ENCODE assay signal across 11 cellular contexts in genomic region chr15:63013052-63013808, GRCh38. TPM values are rescaled to one million over a fixed set of nuclear protein-coding genes. Genes with fewer than 3 reads are reported as not detected.
A peak's percentile ranks its signal among the peaks of the same experiment; 100 is the strongest.
DNase-seq lines count a peak whose midpoint lies in the region; ATAC-seq and TF ChIP-seq lines count a peak whose summit lies in the region.
"Had no signal": no experiment of that assay in that cellular context is flagged by ENCODE, and none has a peak within 500 bp of the region (broad histone marks: within the 10 kb centered on the region; RNA-seq: fewer than 3 reads in every experiment).

No MANE protein-coding gene starts in this region.

- TF ChIP-seq CTCF in AG04450 (IDR thresholded peaks at IDR 0.05; ENCODE audit: low read depth, low read length): no peak
- no peak for TF ChIP-seq CTCF in coronary artery (IDR thresholded peaks at IDR 0.05)
- TF ChIP-seq CTCF in kidney epithelial cell (IDR thresholded peaks at IDR 0.05; ENCODE audit: insufficient read depth, low read length, poor library complexity, severe bottlenecking): no peak

- no peak for ATAC-seq in HG03342 (IDR thresholded peaks at IDR 0.05; ENCODE audit: unreplicated experiment)

- no peak overlapping the region for H3K27ac ChIP-seq in AG04450 (ENCODE audit: low read depth, low read length)
- H3K27ac ChIP-seq in coronary artery: peak overlapping the region; percentile 43 to 73
- H3K27ac ChIP-seq: C4-2B had no signal

- no peaks in the 10 kb centered on the region for H3K27me3 ChIP-seq in AG04450 (ENCODE audit: control insufficient read depth, insufficient read depth, low read length)
- H3K27me3 ChIP-seq in kidney epithelial cell (ENCODE audit: control insufficient read depth, insufficient read depth, low read length): no peaks in the 10 kb centered on the region
- H3K27me3 ChIP-seq: esophagus squamous epithelium had no signal

- H3K36me3 ChIP-seq in kidney epithelial cell (ENCODE audit: control insufficient read depth, insufficient read depth, low read length): no peaks in the 10 kb centered on the region
- H3K36me3 ChIP-seq: esophagus squamous epithelium had no signal

- no peaks in the 10 kb centered on the region; the same call in 1 of the 2 replicates for H3K9me3 ChIP-seq in AG04450 (ENCODE audit: control insufficient read depth, insufficient read depth, low read length)
- H3K9me3 ChIP-seq: esophagus squamous epithelium had no signal

- DNase-seq in AG04450 (ENCODE audit: low read depth, low spot score): peak; percentile 32
- DNase-seq in LHCN-M2 (ENCODE audit: low read depth): peak; percentile 89
- no peak for DNase-seq in coronary artery (ENCODE audit: low spot score)
- DNase-seq in kidney epithelial cell (ENCODE audit: low read depth): peak; percentile 37
- no peak for DNase-seq in islet precursor cell
- DNase-seq in HuH-7.5 (ENCODE audit: low spot score): no peak
- no peak for DNase-seq in CD1c-positive myeloid dendritic cell (ENCODE audit: extremely low spot score)
- DNase-seq: activated naive CD4-positive, alpha-beta T cell treated with Interleukin-2 at 50 U/mL for 16 hours; esophagus squamous epithelium had no signal

- CTCF ChIA-PET in AG04450 (lab: Charles Lee): no interaction called here

- POLR2A ChIA-PET in AG04450 (lab: Yijun Ruan, JAX): no interaction called here

- no peak overlapping the region for H3K4me3 ChIP-seq in AG04450 (ENCODE audit: low read depth, low read length)
- no peak overlapping the region for H3K4me3 ChIP-seq in coronary artery
- H3K4me3 ChIP-seq in kidney epithelial cell (ENCODE audit: low read depth, low read length): no peak overlapping the region
- H3K4me3 ChIP-seq: esophagus squamous epithelium had no signal

RNA-seq across cellular contexts. Expression of gene TPM1, which starts 29.3 kb away (rescaled TPM):
- 1,162 and 1,348 TPM in 2 replicates for polyA plus RNA-seq in AG04450 (2011; rRNA removed)
- 575 and 622 TPM in 2 replicates for polyA minus RNA-seq in AG04450 (2011; rRNA and poly(A)+ RNA removed)
- 192 and 202 TPM in 2 replicates for total RNA-seq in LHCN-M2 (2014; rRNA removed)
- polyA plus RNA-seq in LHCN-M2 (2012): 1,083 TPM
- 818 and 847 TPM in 2 replicates for total RNA-seq in kidney epithelial cell

Comparison
In these comparisons a context has a peak if more than half of its experiments do, and no peak if none do; other contexts are left out.
1. DNase-seq: peak in AG04450 (single experiment), LHCN-M2 (single experiment) and kidney epithelial cell (single experiment); none in coronary artery (single experiment), islet precursor cell (single experiment), HuH-7.5 (single experiment) and CD1c-positive myeloid dendritic cell (single experiment).